2 cellular contexts compared by ENCODE assay signal in the genomic region with DNA sequence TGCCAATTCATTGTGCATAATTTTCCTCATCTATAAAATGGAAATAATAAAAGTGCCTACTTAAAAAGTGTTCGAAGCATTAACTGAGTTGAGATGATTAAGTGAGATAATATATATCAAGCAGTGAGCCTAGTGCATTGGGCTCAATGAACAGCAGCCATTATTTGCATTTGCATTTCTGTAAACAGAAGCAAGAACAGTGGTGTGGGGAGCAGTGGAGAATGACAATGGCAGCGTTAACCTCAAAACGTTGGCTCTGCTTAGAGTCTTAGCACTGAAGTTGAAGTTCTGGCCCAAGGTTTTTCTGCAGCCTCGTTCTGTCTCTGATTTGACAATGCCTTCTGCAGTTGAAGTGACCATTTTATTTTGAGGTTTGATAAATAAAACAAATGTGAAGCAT.
A peak's percentile ranks its signal among the peaks of the same experiment; 100 is the strongest.
TF ChIP-seq lines count a peak whose summit lies in the region.

No MANE protein-coding gene starts in this region.

TF ChIP-seq in GM23338, 12 proteins besides CTCF, POLR2A, EP300 and RAD21:
- TF ChIP-seq, protein P1, sequence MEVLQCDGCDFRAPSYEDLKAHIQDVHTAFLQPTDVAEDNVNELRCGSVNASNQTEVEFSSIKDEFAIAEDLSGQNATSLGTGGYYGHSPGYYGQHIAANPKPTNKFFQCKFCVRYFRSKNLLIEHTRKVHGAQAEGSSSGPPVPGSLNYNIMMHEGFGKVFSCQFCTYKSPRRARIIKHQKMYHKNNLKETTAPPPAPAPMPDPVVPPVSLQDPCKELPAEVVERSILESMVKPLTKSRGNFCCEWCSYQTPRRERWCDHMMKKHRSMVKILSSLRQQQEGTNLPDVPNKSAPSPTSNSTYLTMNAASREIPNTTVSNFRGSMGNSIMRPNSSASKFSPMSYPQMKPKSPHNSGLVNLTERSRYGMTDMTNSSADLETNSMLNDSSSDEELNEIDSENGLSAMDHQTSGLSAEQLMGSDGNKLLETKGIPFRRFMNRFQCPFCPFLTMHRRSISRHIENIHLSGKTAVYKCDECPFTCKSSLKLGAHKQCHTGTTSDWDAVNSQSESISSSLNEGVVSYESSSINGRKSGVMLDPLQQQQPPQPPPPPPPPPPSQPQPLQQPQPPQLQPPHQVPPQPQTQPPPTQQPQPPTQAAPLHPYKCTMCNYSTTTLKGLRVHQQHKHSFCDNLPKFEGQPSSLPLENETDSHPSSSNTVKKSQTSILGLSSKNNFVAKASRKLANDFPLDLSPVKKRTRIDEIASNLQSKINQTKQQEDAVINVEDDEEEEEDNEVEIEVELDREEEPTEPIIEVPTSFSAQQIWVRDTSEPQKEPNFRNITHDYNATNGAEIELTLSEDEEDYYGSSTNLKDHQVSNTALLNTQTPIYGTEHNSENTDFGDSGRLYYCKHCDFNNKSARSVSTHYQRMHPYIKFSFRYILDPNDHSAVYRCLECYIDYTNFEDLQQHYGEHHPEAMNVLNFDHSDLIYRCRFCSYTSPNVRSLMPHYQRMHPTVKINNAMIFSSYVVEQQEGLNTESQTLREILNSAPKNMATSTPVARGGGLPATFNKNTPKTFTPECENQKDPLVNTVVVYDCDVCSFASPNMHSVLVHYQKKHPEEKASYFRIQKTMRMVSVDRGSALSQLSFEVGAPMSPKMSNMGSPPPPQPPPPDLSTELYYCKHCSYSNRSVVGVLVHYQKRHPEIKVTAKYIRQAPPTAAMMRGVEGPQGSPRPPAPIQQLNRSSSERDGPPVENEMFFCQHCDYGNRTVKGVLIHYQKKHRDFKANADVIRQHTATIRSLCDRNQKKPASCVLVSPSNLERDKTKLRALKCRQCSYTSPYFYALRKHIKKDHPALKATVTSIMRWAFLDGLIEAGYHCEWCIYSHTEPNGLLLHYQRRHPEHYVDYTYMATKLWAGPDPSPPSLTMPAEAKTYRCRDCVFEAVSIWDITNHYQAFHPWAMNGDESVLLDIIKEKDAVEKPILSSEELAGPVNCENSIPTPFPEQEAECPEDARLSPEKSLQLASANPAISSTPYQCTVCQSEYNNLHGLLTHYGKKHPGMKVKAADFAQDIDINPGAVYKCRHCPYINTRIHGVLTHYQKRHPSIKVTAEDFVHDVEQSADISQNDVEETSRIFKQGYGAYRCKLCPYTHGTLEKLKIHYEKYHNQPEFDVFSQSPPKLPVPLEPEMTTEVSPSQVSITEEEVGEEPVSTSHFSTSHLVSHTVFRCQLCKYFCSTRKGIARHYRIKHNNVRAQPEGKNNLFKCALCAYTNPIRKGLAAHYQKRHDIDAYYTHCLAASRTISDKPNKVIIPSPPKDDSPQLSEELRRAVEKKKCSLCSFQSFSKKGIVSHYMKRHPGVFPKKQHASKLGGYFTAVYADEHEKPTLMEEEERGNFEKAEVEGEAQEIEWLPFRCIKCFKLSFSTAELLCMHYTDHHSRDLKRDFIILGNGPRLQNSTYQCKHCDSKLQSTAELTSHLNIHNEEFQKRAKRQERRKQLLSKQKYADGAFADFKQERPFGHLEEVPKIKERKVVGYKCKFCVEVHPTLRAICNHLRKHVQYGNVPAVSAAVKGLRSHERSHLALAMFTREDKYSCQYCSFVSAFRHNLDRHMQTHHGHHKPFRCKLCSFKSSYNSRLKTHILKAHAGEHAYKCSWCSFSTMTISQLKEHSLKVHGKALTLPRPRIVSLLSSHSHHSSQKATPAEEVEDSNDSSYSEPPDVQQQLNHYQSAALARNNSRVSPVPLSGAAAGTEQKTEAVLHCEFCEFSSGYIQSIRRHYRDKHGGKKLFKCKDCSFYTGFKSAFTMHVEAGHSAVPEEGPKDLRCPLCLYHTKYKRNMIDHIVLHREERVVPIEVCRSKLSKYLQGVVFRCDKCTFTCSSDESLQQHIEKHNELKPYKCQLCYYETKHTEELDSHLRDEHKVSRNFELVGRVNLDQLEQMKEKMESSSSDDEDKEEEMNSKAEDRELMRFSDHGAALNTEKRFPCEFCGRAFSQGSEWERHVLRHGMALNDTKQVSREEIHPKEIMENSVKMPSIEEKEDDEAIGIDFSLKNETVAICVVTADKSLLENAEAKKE (CRISPR knock-in tag; IDR thresholded peaks at IDR 0.05): peak; percentile 49; the same call in 1 of the 2 replicates
- TF ChIP-seq POLR2AphosphoS5 (IDR thresholded peaks at IDR 0.05; ENCODE audit: low read depth): no peak

TF ChIP-seq in WTC11, 78 proteins besides CTCF, POLR2A, EP300 and RAD21 (continued from another document):
- TF ChIP-seq FOXP1 (CRISPR knock-in tag; IDR thresholded peaks at IDR 0.05; ENCODE audit: borderline replicate concordance): no peak
